Comparison of ENCODE assay signal across 11 cellular contexts in the genomic region with DNA sequence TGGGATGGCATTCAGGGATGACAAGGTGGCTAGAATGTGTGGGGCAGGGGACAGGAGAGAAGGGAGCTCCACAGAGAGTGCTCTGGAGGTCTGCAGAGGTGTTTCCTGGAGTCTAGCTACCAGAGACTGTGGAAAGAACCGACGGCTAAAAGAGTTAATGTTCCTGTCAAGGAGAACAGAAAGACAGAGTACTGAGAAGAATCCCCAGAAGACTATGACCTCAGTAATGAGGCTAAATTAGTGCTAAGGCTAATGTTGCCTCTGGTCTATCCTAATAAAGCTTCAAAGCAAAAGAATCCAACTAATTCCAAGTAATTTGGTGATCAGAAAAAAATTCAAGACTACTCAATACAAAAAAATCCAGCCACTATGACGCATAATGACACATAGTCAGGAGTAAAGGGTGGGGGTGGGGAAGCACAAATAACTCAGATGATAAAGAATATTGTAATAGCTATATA. TPM values are rescaled to one million over a fixed set of nuclear protein-coding genes. Genes with fewer than 3 reads are reported as not detected.
A peak's percentile ranks its signal among the peaks of the same experiment; 100 is the strongest.
DNase-seq lines count a peak whose midpoint lies in the region; ATAC-seq and TF ChIP-seq lines count a peak whose summit lies in the region.
"Had no signal": no experiment of that assay in that cellular context is flagged by ENCODE, and none has a peak within 500 bp of the region (broad histone marks: within the 10 kb centered on the region; RNA-seq: fewer than 3 reads in every experiment).

No MANE protein-coding gene starts in this region.

- no peak overlapping the region for H3K27ac Mint-ChIP-seq in naive thymus-derived CD4-positive, alpha-beta T cell

- H3K27me3 Mint-ChIP-seq in naive thymus-derived CD4-positive, alpha-beta T cell, result peaks cover 0 to 31% (median 0%) of the 10 kb centered on the region in 5 donors

- ATAC-seq in left ventricle myocardium superior (peak; percentile 51), GM19467 (IDR thresholded peaks at IDR 0.05; ENCODE audit: unreplicated experiment) (no peak), HG03095 (IDR thresholded peaks at IDR 0.05; ENCODE audit: unreplicated experiment) (no peak)
- no peak for ATAC-seq in naive thymus-derived CD4-positive, alpha-beta T cell

- DNase-seq in astrocyte of the spinal cord (ENCODE audit: low read depth, low spot score) (peak; percentile 89), left ventricle myocardium superior (no peak), suprapubic skin (ENCODE audit: low spot score in 2 of 2) (no peak), Karpas-422 (no peak)
- DNase-seq in naive thymus-derived CD4-positive, alpha-beta T cell, result no peak
- DNase-seq: activated T-cell treated with anti-CD3 and anti-CD28 coated beads for 4 hours, NCI-H1694 treated with DMSO at 0.1 percent for 48 hours had no signal

- H3K9me2 ChIP-seq in Karpas-422 (replicated peaks; ENCODE audit: insufficient read depth, low read length), result no peaks in the 10 kb centered on the region

- no peak overlapping the region for H3K4me2 ChIP-seq in Karpas-422 (ENCODE audit: low read depth, low read length, poor library complexity, severe bottlenecking)

- H3K79me2 ChIP-seq in Karpas-422 (ENCODE audit: low read length), result no peaks in the 10 kb centered on the region

- H3K9me3 ChIP-seq in HEK293 (ENCODE audit: control insufficient read depth, insufficient read depth, low read depth, low read length) (no peaks in the 10 kb centered on the region), suprapubic skin (no peaks in the 10 kb centered on the region), Karpas-422 (ENCODE audit: low read length) (no peaks in the 10 kb centered on the region)
- H3K9me3 ChIP-seq in naive thymus-derived CD4-positive, alpha-beta T cell (ENCODE audit: control insufficient read depth in 2 of 3, low read length in 3 of 3), result no peaks in the 10 kb centered on the region

- TF ChIP-seq CTCF in HEK293 (tag by site-specific recombination; IDR thresholded peaks at IDR 0.05) (no peak), astrocyte of the spinal cord (IDR thresholded peaks at IDR 0.05; ENCODE audit: low read depth, low read length) (no peak), suprapubic skin (IDR thresholded peaks at IDR 0.05) (no peak)

- intact Hi-C loops in left ventricle myocardium superior (cut with micrococcal nuclease), result no loop called here
- intact Hi-C loops in naive thymus-derived CD4-positive, alpha-beta T cell (cut with micrococcal nuclease), result no loop called here

- peaks cover 0 to 3% (median 0%) of the 10 kb centered on the region in 11 donors for H3K9me3 Mint-ChIP-seq in naive thymus-derived CD4-positive, alpha-beta T cell

- peaks cover 0 to 3% (median 0%) of the 10 kb centered on the region in 5 donors for H3K36me3 Mint-ChIP-seq in naive thymus-derived CD4-positive, alpha-beta T cell

- no peak overlapping the region for H3K4me3 ChIP-seq in HEK293 (ENCODE audit: low read depth, low read length)
- H3K4me3 ChIP-seq in astrocyte of the spinal cord (ENCODE audit: low read depth, low read length), result no peak overlapping the region
- no peak overlapping the region for H3K4me3 ChIP-seq in suprapubic skin
- no peak overlapping the region for H3K4me3 ChIP-seq in Karpas-422 (ENCODE audit: low read length)
- H3K4me3 ChIP-seq in naive thymus-derived CD4-positive, alpha-beta T cell (ENCODE audit: low read length), result no peak overlapping the region
- H3K4me3 ChIP-seq: SK-N-MC had no signal

- in situ Hi-C loops in astrocyte of the spinal cord (cut with HindIII; ENCODE audit: low sequenced_read_pairs), result no loop called here

- WGBS in suprapubic skin, result 64% methylated on average over 3 of the region's 3 CpGs

- POLR2A ChIA-PET in HEK293 (lab: Yijun Ruan, JAX), result interaction anchor here (0.6 kb wide), 1 partner anchor 43 kb away, joined by 4 read pairs; no protein-coding TSS in a partner anchor
- POLR2A ChIA-PET in naive thymus-derived CD4-positive, alpha-beta T cell (lab: Charles Lee), result no interaction called here

- TF ChIP-seq POLR2A in suprapubic skin (IDR thresholded peaks at IDR 0.05), result no peak

- CTCF ChIA-PET in HEK293 (lab: Yijun Ruan, JAX), result interaction anchor here (0.6 to 1.1 kb wide), 3 partner anchors 18 to 82 kb away, joined by 3 read pairs; no protein-coding TSS in a partner anchor
- CTCF ChIA-PET in naive thymus-derived CD4-positive, alpha-beta T cell (lab: Charles Lee), result interaction anchor here (0.6 kb wide), 1 partner anchor 285 kb away, joined by 4 read pairs; no protein-coding TSS in a partner anchor

- no peaks in the 10 kb centered on the region for H4K20me1 ChIP-seq in Karpas-422 (ENCODE audit: insufficient read depth, low read depth, low read length)

- H3K4me3 Mint-ChIP-seq in naive thymus-derived CD4-positive, alpha-beta T cell, result no peak overlapping the region

- no peak overlapping the region for H3K9ac ChIP-seq in Karpas-422 (ENCODE audit: low read length)

- peaks cover 0 to 2% (median 0%) of the 10 kb centered on the region in 7 donors for H3K4me1 Mint-ChIP-seq in naive thymus-derived CD4-positive, alpha-beta T cell

- H3K27ac ChIP-seq in HEK293 (ENCODE audit: extremely low read depth, low read depth, low read length), result no peak overlapping the region
- peak overlapping the region; percentile 3 for H3K27ac ChIP-seq in suprapubic skin
- no peak overlapping the region for H3K27ac ChIP-seq in Karpas-422 (ENCODE audit: low read length)
- no peak overlapping the region for H3K27ac ChIP-seq in naive thymus-derived CD4-positive, alpha-beta T cell (ENCODE audit: low read depth, low read length)
- H3K27ac ChIP-seq: SK-N-MC had no signal

- no peak for TF ChIP-seq EP300 in suprapubic skin (IDR thresholded peaks at IDR 0.05)

- H3K4me1 ChIP-seq in HEK293 (ENCODE audit: control insufficient read depth, insufficient read depth, low read length) (peaks cover 2% of the 10 kb centered on the region; the same call in 1 of the 2 replicates), suprapubic skin (no peaks in the 10 kb centered on the region), Karpas-422 (ENCODE audit: low read length) (no peaks in the 10 kb centered on the region)
- H3K4me1 ChIP-seq in naive thymus-derived CD4-positive, alpha-beta T cell (ENCODE audit: control insufficient read depth in 2 of 2, insufficient read depth in 2 of 2, low read length in 2 of 2), result no peaks in the 10 kb centered on the region

- H2AFZ ChIP-seq in Karpas-422 (ENCODE audit: low read length), result no peak overlapping the region

- H3K27me3 ChIP-seq in suprapubic skin, result no peaks in the 10 kb centered on the region
- H3K27me3 ChIP-seq in Karpas-422 (ENCODE audit: low read length), result no peaks in the 10 kb centered on the region
- no peaks in the 10 kb centered on the region for H3K27me3 ChIP-seq in naive thymus-derived CD4-positive, alpha-beta T cell (ENCODE audit: control insufficient read depth in 2 of 2, insufficient read depth in 2 of 2, low read length in 2 of 2)

- H3K36me3 ChIP-seq in HEK293 (ENCODE audit: control insufficient read depth in 2 of 2, insufficient read depth in 1 of 2, low read length in 2 of 2) (no peaks in the 10 kb centered on the region; a peak in 1 of 3 replicates), suprapubic skin (no peaks in the 10 kb centered on the region), Karpas-422 (ENCODE audit: insufficient read depth, low read length) (no peaks in the 10 kb centered on the region)
- no peaks in the 10 kb centered on the region for H3K36me3 ChIP-seq in naive thymus-derived CD4-positive, alpha-beta T cell (ENCODE audit: control insufficient read depth in 2 of 3, insufficient read depth in 3 of 3, low read length in 3 of 3)

TF ChIP-seq in HEK293, 187 proteins besides CTCF, POLR2A, EP300 and RAD21:
- TF ChIP-seq, protein P1, sequence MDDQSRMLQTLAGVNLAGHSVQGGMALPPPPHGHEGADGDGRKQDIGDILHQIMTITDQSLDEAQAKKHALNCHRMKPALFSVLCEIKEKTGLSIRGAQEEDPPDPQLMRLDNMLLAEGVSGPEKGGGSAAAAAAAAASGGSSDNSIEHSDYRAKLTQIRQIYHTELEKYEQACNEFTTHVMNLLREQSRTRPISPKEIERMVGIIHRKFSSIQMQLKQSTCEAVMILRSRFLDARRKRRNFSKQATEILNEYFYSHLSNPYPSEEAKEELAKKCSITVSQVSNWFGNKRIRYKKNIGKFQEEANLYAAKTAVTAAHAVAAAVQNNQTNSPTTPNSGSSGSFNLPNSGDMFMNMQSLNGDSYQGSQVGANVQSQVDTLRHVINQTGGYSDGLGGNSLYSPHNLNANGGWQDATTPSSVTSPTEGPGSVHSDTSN (CRISPR knock-in tag; IDR thresholded peaks at IDR 0.05), result no peak
- TF ChIP-seq ZNF585B (tag by site-specific recombination; IDR thresholded peaks at IDR 0.05), result 0 out of 2 replicates have a peak, but pooled peaks have one; percentile 29

RNA-seq across cellular contexts. Expression of gene FERMT2, which starts 44.7 kb away (rescaled TPM):
- total RNA-seq in left ventricle myocardium superior (116 TPM), suprapubic skin (10 to 100 TPM in 3 of 4 donors, 1 to 10 TPM in 1; 9.1 to 17.7 (median 15.1) TPM)
- 0.07 and 0.34 TPM in 2 replicates for total RNA-seq in Karpas-422 (2014; rRNA removed; shearing (Covaris generic); ENCODE audit: low replicate concordance)
- under 1 TPM in 4 of 5 experiments, not detected in 1; 0.13 to 0.58 (median 0.33) TPM for total RNA-seq in naive thymus-derived CD4-positive, alpha-beta T cell
- polyA plus RNA-seq in naive thymus-derived CD4-positive, alpha-beta T cell, result not detected
